In genomic region chr7:48087349-48087748, GRCh38 we compare ENCODE assay signal across 8 cellular contexts. TPM values are rescaled to one million over a fixed set of nuclear protein-coding genes. Genes with fewer than 3 reads are reported as not detected.
A peak's percentile ranks its signal among the peaks of the same experiment; 100 is the strongest.
DNase-seq lines count a peak whose midpoint lies in the region; ATAC-seq and TF ChIP-seq lines count a peak whose summit lies in the region.

No MANE protein-coding gene starts in this region.

- DNase-seq in NOMO-1 (lab: John Stamatoyannopoulos, UW; ENCODE audit: unreplicated experiment in 2 of 2) (peak; percentile 17 to 50), NOMO-1 treated with dmso at 0.1 percent for 144 hours (lab: John Stamatoyannopoulos, UW; ENCODE audit: unreplicated experiment) (no peak), lung (ENCODE audit: low spot score) (no peak), superior temporal gyrus (ENCODE audit: extremely low spot score) (no peak)

- H3K4me1 ChIP-seq in lung (ENCODE audit: control insufficient read depth in 2 of 2, insufficient read depth in 2 of 2, low read length in 2 of 2): peaks cover 0 to 6% of the 10 kb centered on the region in 2 donors

- no peak overlapping the region for H3K4me3 ChIP-seq in lung

- peak; percentile 17 for ATAC-seq in HG03039 (IDR thresholded peaks at IDR 0.05; ENCODE audit: unreplicated experiment)
- peak; percentile 35 for ATAC-seq in activated T-helper 17 cell treated with anti-CD3 and anti-CD28 coated beads, Interleukin-2, amount 50 U/mL, for 72 hours (replicated peaks)
- no peak for ATAC-seq in lung (ENCODE audit: insufficient read depth, low FRiP score)
- ATAC-seq in HG02840 (IDR thresholded peaks at IDR 0.05; ENCODE audit: low FRiP score, unreplicated experiment): no peak
- no peak for ATAC-seq in HG02642 (IDR thresholded peaks at IDR 0.05; ENCODE audit: poor library complexity, unreplicated experiment)

- no peaks in the 10 kb centered on the region for H3K27me3 ChIP-seq in lung (ENCODE audit: control insufficient read depth, insufficient read depth)

- peaks cover 0 to 2% of the 10 kb centered on the region in 2 donors for H3K36me3 ChIP-seq in lung (ENCODE audit: control insufficient read depth in 2 of 2, insufficient read depth in 2 of 2, low read length in 2 of 2)

- H3K4me1 Mint-ChIP-seq in activated T-helper 17 cell treated with anti-CD3 and anti-CD28 coated beads, Interleukin-2, amount 50 U/mL, for 72 hours: peaks cover 50% of the 10 kb centered on the region

- peak overlapping the region; percentile 92 for H3K27ac Mint-ChIP-seq in activated T-helper 17 cell treated with anti-CD3 and anti-CD28 coated beads, Interleukin-2, amount 50 U/mL, for 72 hours

- WGBS in lung, 2 donors: 73 to 77% methylated on average over 7 of the region's 7 CpGs

- peak overlapping the region; percentile 81 for H3K4me3 Mint-ChIP-seq in activated T-helper 17 cell treated with anti-CD3 and anti-CD28 coated beads, Interleukin-2, amount 50 U/mL, for 72 hours

- H3K36me3 Mint-ChIP-seq in activated T-helper 17 cell treated with anti-CD3 and anti-CD28 coated beads, Interleukin-2, amount 50 U/mL, for 72 hours (ENCODE audit: low read depth): peaks cover 49% of the 10 kb centered on the region

- TF ChIP-seq CTCF in lung (IDR thresholded peaks at IDR 0.05; ENCODE audit: control extremely low read depth, extremely low read depth): no peak

- peak overlapping the region; percentile 55 to 93 for H3K27ac ChIP-seq in lung (ENCODE audit: low read depth in 1 of 2, low read length in 1 of 2)

- no peaks in the 10 kb centered on the region for H3K27me3 Mint-ChIP-seq in activated T-helper 17 cell treated with anti-CD3 and anti-CD28 coated beads, Interleukin-2, amount 50 U/mL, for 72 hours

- H3K9me3 ChIP-seq in lung (ENCODE audit: control insufficient read depth in 2 of 2, insufficient read depth in 1 of 2, low read length in 1 of 2): no peaks in the 10 kb centered on the region

- H3K9me3 Mint-ChIP-seq in activated T-helper 17 cell treated with anti-CD3 and anti-CD28 coated beads, Interleukin-2, amount 50 U/mL, for 72 hours: no peaks in the 10 kb centered on the region

RNA-seq across cellular contexts. Expression of gene UPP1, which starts 1.7 kb away (rescaled TPM):
- total RNA-seq in activated T-helper 17 cell treated with anti-CD3 and anti-CD28 coated beads, Interleukin-2, amount 50 U/mL, for 72 hours: 10 to 100 TPM; 69.1 to 83.9 TPM
- 10 to 100 TPM in 1 of 2 donors, 1 to 10 TPM in 1; 6.1 to 96.5 TPM for total RNA-seq in lung
- 100 to 1,000 TPM in 1 of 2 donors, 10 to 100 TPM in 1; 69.2 to 282 TPM for polyA plus RNA-seq in lung

RNA-seq across cellular contexts. Expression of gene C7orf57, which starts 52.0 kb away (rescaled TPM):
- total RNA-seq in activated T-helper 17 cell treated with anti-CD3 and anti-CD28 coated beads, Interleukin-2, amount 50 U/mL, for 72 hours: under 1 TPM; 0.32 to 0.95 TPM
- total RNA-seq in lung: 10 to 100 TPM in 1 of 2 donors, 1 to 10 TPM in 1; 9.4 to 14.5 TPM
- 1 to 10 TPM; 1.6 to 2.3 TPM for polyA plus RNA-seq in lung

RNA-seq across cellular contexts. Expression of gene SUN3, which starts 58.4 kb away (rescaled TPM):
- under 1 TPM in 1 of 2 donors, not detected in 1; 0.50 TPM for total RNA-seq in activated T-helper 17 cell treated with anti-CD3 and anti-CD28 coated beads, Interleukin-2, amount 50 U/mL, for 72 hours
- total RNA-seq in lung: not detected
- polyA plus RNA-seq in lung: under 1 TPM; 0.18 to 0.53 TPM

Comparison
In these comparisons a context has a peak if more than half of its experiments do, and no peak if none do; other contexts are left out.
1. DNase-seq: peak in NOMO-1 (2 of 2); none in NOMO-1 treated with dmso at 0.1 percent for 144 hours (single experiment), lung (single experiment) and superior temporal gyrus (single experiment).
2. ATAC-seq: peak in HG03039 (single experiment) and activated T-helper 17 cell treated with anti-CD3 and anti-CD28 coated beads, Interleukin-2, amount 50 U/mL, for 72 hours (single experiment); none in lung (single experiment), HG02840 (single experiment) and HG02642 (single experiment).
3. RNA of gene C7orf57, which starts 52.0 kb away (total RNA-seq): 9.4 to 14.5 TPM in lung; 0.32 to 0.95 TPM in activated T-helper 17 cell treated with anti-CD3 and anti-CD28 coated beads, Interleukin-2, amount 50 U/mL, for 72 hours; every median in the first group is over 4 times any median in the second.